9 cellular contexts compared by ENCODE assay signal in the genomic region with DNA sequence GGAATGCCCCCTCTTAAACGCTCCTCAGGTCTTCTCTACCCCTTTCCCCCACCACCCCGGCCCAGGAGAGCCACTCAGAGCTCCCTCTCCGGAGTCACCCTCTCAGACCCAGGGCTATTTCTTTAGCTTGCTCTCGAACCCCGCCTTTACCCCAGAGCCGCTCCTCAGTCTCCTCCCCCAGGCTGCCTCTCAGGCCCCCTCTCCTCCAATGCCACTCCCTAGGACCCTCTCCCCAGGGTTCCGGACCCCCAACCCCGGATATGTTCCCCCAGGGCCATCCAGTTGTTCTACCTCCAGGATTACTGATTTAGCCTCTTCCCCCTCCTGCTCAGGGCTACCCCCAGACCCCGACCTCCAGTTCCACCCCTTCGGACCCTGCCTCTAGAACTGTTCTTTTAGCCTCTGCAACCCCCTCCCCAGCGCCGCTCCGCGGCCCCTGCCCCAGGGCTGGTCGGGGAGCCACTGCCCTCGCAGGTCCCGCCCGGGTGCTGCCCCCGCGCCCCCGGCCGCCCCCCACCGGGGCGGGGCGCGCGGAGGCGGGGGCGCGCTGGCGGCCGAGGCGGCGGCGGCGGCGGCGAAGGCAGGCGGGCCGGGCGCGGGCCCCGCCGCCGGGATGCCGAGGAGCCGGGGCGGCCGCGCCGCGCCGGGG. TPM values are rescaled to one million over a fixed set of nuclear protein-coding genes. Genes with fewer than 3 reads are reported as not detected.
DNase-seq lines count a peak whose midpoint lies in the region; ATAC-seq and TF ChIP-seq lines count a peak whose summit lies in the region.
"Had no signal": no experiment of that assay in that cellular context is flagged by ENCODE, and none has a peak within 500 bp of the region (broad histone marks: within the 10 kb centered on the region; RNA-seq: fewer than 3 reads in every experiment).

A gene (plus strand): TSS at position 565 of the 649 bp plus-strand sequence. CDS start 49 bp downstream, at position 614.

- H3K27me3 Mint-ChIP-seq in GM23338 (ENCODE audit: insufficient read depth, low read depth, poor library complexity) (peaks cover 17% of the 10 kb centered on the region), mesothelial cell of epicardium (ENCODE audit: low read depth) (peaks cover 64% of the 10 kb centered on the region)

- peak within 1 kb of the TSS; percentile 97 for H2AFZ ChIP-seq in GM23338

- H3K36me3 Mint-ChIP-seq in GM23338 (ENCODE audit: low read depth) (no peaks in the 10 kb centered on the region), mesothelial cell of epicardium (no peaks in the 10 kb centered on the region)

- H3K4me3 Mint-ChIP-seq in GM23338 = peak within 1 kb of the TSS; percentile 81
- peak within 1 kb of the TSS; percentile 62 for H3K4me3 Mint-ChIP-seq in mesothelial cell of epicardium

- H3K9me3 Mint-ChIP-seq in GM23338 (no peaks in the 10 kb centered on the region; the same call in 1 of the 3 replicates), mesothelial cell of epicardium (no peaks in the 10 kb centered on the region)

- peak within 1 kb of the TSS; percentile 54 for H3K27ac ChIP-seq in 22Rv1
- 0 out of 2 replicates have a peak within 1 kb of the TSS, but pooled peaks have one; percentile 23 for H3K27ac ChIP-seq in GM23338 (ENCODE audit: low read depth)

- no peaks in the 10 kb centered on the region for H3K9me2 ChIP-seq in GM23338 (ENCODE audit: insufficient read depth)

- H3K4me1 Mint-ChIP-seq in GM23338 (peaks cover 14% of the 10 kb centered on the region), mesothelial cell of epicardium (peaks cover 4% of the 10 kb centered on the region)

- no peak within 1 kb of the TSS for H3K27ac Mint-ChIP-seq in GM23338
- no peak within 1 kb of the TSS for H3K27ac Mint-ChIP-seq in mesothelial cell of epicardium

- 0 out of 2 replicates have a peak, but pooled peaks cover 9% of the 10 kb centered on the region for H3F3A ChIP-seq in GM23338 (replicated peaks; ENCODE audit: low read depth)

- peaks cover 34% of the 10 kb centered on the region for H3K4me1 ChIP-seq in GM23338 (ENCODE audit: insufficient read depth)

- TF ChIP-seq CTCF in 22Rv1 (IDR thresholded peaks at IDR 0.05) (no peak), GM23338 (conservative IDR thresholded peaks at IDR 0.05; ENCODE audit: low read depth in 2 of 2) (0 out of 4 replicates have a peak, but pooled peaks of 1 of the 2 experiments have one; percentile 10), mesothelial cell of epicardium (IDR thresholded peaks at IDR 0.05; ENCODE audit: unreplicated experiment) (no peak)

- peak within 1 kb of the TSS; percentile 98 for H3K4me2 ChIP-seq in GM23338

- DNase-seq in GM23338 (ENCODE audit: low spot score) (peak; percentile 65), astrocyte of the hippocampus (ENCODE audit: low read depth, low spot score) (peak; percentile 2), mesothelial cell of epicardium (ENCODE audit: low spot score in 2 of 2, unreplicated experiment in 2 of 2) (no peak), NCI-H128 (lab: John Stamatoyannopoulos, UW; ENCODE audit: unreplicated experiment) (no peak), midbrain (lab: John Stamatoyannopoulos, UW) (no peak), UCSD-AML1 (lab: John Stamatoyannopoulos, UW; ENCODE audit: unreplicated experiment) (no peak), DMS153 (lab: John Stamatoyannopoulos, UW) (no peak)

- peaks cover 10% of the 10 kb centered on the region; the same call in 1 of the 2 replicates for H3K27me3 ChIP-seq in GM23338 (ENCODE audit: insufficient read depth)

- peaks cover 2% of the 10 kb centered on the region; the same call in 1 of the 2 replicates for H3K79me2 ChIP-seq in GM23338 (replicated peaks; ENCODE audit: insufficient read depth)

- no peaks in the 10 kb centered on the region for H3K36me3 ChIP-seq in GM23338 (ENCODE audit: insufficient read depth)

- peak; percentile 80 for ATAC-seq in GM23338

- H3K4me3 ChIP-seq in GM23338 = peak within 1 kb of the TSS; percentile 75

- H4K20me1 ChIP-seq in GM23338 (replicated peaks; ENCODE audit: insufficient read depth) = peaks cover 4% of the 10 kb centered on the region; the same call in 1 of the 2 replicates

TF ChIP-seq in GM23338, 12 proteins besides CTCF, POLR2A, EP300 and RAD21:
- TF ChIP-seq, protein P1, sequence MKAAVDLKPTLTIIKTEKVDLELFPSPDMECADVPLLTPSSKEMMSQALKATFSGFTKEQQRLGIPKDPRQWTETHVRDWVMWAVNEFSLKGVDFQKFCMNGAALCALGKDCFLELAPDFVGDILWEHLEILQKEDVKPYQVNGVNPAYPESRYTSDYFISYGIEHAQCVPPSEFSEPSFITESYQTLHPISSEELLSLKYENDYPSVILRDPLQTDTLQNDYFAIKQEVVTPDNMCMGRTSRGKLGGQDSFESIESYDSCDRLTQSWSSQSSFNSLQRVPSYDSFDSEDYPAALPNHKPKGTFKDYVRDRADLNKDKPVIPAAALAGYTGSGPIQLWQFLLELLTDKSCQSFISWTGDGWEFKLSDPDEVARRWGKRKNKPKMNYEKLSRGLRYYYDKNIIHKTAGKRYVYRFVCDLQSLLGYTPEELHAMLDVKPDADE (IDR thresholded peaks at IDR 0.05) = no peak
- TF ChIP-seq, protein P2, sequence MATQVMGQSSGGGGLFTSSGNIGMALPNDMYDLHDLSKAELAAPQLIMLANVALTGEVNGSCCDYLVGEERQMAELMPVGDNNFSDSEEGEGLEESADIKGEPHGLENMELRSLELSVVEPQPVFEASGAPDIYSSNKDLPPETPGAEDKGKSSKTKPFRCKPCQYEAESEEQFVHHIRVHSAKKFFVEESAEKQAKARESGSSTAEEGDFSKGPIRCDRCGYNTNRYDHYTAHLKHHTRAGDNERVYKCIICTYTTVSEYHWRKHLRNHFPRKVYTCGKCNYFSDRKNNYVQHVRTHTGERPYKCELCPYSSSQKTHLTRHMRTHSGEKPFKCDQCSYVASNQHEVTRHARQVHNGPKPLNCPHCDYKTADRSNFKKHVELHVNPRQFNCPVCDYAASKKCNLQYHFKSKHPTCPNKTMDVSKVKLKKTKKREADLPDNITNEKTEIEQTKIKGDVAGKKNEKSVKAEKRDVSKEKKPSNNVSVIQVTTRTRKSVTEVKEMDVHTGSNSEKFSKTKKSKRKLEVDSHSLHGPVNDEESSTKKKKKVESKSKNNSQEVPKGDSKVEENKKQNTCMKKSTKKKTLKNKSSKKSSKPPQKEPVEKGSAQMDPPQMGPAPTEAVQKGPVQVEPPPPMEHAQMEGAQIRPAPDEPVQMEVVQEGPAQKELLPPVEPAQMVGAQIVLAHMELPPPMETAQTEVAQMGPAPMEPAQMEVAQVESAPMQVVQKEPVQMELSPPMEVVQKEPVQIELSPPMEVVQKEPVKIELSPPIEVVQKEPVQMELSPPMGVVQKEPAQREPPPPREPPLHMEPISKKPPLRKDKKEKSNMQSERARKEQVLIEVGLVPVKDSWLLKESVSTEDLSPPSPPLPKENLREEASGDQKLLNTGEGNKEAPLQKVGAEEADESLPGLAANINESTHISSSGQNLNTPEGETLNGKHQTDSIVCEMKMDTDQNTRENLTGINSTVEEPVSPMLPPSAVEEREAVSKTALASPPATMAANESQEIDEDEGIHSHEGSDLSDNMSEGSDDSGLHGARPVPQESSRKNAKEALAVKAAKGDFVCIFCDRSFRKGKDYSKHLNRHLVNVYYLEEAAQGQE (IDR thresholded peaks at IDR 0.05; ENCODE audit: unreplicated experiment) = peak; percentile 3

RNA-seq across cellular contexts. Expression of the gene that starts here (rescaled TPM):
- total RNA-seq in GM23338 (2014; rRNA removed; shearing (Covaris generic)) = 24.5 and 27.3 TPM in 2 replicates
- 1.8 and 2.0 TPM in 2 replicates for polyA plus RNA-seq in GM23338 (2016; fragmentation: Nextera tagmentation; extraction: Ambion mirVana)
- total RNA-seq in mesothelial cell of epicardium = 0.99 to 1.3 TPM (median 1.1 TPM) in 3 replicates
- total RNA-seq: mononuclear cell had no signal

Comparison
In these comparisons a context has a peak if more than half of its experiments do, and no peak if none do; other contexts are left out.
1. RNA of the gene that starts here (total RNA-seq): 24.5 to 27.3 TPM in GM23338; 0.99 to 1.3 TPM in mesothelial cell of epicardium; every median in the first group is over 10 times any median in the second.
2. DNase-seq: peak in GM23338 (single experiment) and astrocyte of the hippocampus (single experiment); none in mesothelial cell of epicardium (0 of 2), NCI-H128 (single experiment), midbrain (single experiment), UCSD-AML1 (single experiment) and DMS153 (single experiment).